ENCODE assay signal across 16 cellular contexts in genomic region chr16:27922433-27922832, GRCh38.
DNase-seq lines count a peak whose midpoint lies in the region; ATAC-seq, FAIRE-seq and TF ChIP-seq lines count a peak whose summit lies in the region.
"Had no signal": no experiment of that assay in that cellular context is flagged by ENCODE, and none has a peak within 500 bp of the region (broad histone marks: within the 10 kb centered on the region; RNA-seq: fewer than 3 reads in every experiment).

No MANE protein-coding gene starts in this region.

- H4K20me1 ChIP-seq in SK-N-SH (ENCODE audit: insufficient read depth) (no peaks in the 10 kb centered on the region), K562 (replicated peaks; ENCODE audit: control insufficient read depth, insufficient read depth, low read length) (no peaks in the 10 kb centered on the region)

- peaks cover 25% of the 10 kb centered on the region for H3K4me1 Mint-ChIP-seq in nephron progenitor cell

- H3K27me3 ChIP-seq in SK-N-SH (ENCODE audit: insufficient read depth): no peaks in the 10 kb centered on the region
- H3K27me3 ChIP-seq in K562 (ENCODE audit: control insufficient read depth in 2 of 2, insufficient read depth in 2 of 2, low read length in 2 of 2): peaks cover 0 to 17% of the 10 kb centered on the region in 2 experiments; a peak in 2 of 5 replicates
- H3K27me3 ChIP-seq in transverse colon: peaks cover 5% of the 10 kb centered on the region
- no peaks in the 10 kb centered on the region for H3K27me3 ChIP-seq in tibial nerve

- TF ChIP-seq EP300 in SK-N-SH (IDR thresholded peaks at IDR 0.05; ENCODE audit: borderline replicate concordance in 1 of 2, low read depth in 1 of 2, low read length in 1 of 2) (no peak), K562 (IDR thresholded peaks at IDR 0.05; ENCODE audit: low read length) (no peak), transverse colon (IDR thresholded peaks at IDR 0.05; ENCODE audit: low read depth) (no peak), tibial nerve (IDR thresholded peaks at IDR 0.05) (no peak)

- no TSS peak for BruUV-seq in K562 (replicated peaks; lab: Mats Ljungman, UMichigan)

- H3K27me3 Mint-ChIP-seq in nephron progenitor cell (ENCODE audit: low read depth, poor library complexity): peaks cover 25% of the 10 kb centered on the region

- peaks cover 4% of the 10 kb centered on the region for H3K9me1 ChIP-seq in K562 (ENCODE audit: control insufficient read depth, insufficient read depth, low read length)

- ATAC-seq in SK-N-SH treated with all-trans-retinoic acid at 6 μM for 48 hours: no peak
- ATAC-seq in K562: no peak
- no peak for ATAC-seq in GM21528 (IDR thresholded peaks at IDR 0.05; ENCODE audit: low FRiP score, unreplicated experiment)
- ATAC-seq: Panc1 had no signal

- no peak for FAIRE-seq in K562 (lab: Jason Lieb, UNC)

- DNase-seq in SK-N-SH (no peak), K562 (ENCODE audit: extremely low read depth in 1 of 4, low spot score in 3 of 4) (no peak), nephron progenitor cell (peak; percentile 31), transverse colon (no peak), tibial nerve (ENCODE audit: low spot score in 2 of 2) (no peak)
- DNase-seq: C1 segment of cervical spinal cord, HCEC 1CT, NCI-H1048, NCI-H146, NCI-H2081, NCI-H510A treated with DMSO at 0.1 percent for 48 hours had no signal

- H3K4me3 Mint-ChIP-seq in nephron progenitor cell: no peak overlapping the region

- H3K9me2 ChIP-seq in SK-N-SH: no peaks in the 10 kb centered on the region

- H3K9ac ChIP-seq in SK-N-SH: no peak overlapping the region
- no peak overlapping the region for H3K9ac ChIP-seq in K562 (ENCODE audit: insufficient read depth in 1 of 2, low read depth in 2 of 2, low read length in 2 of 2)
- H3K9ac ChIP-seq: KMS-11 had no signal

- H3K36me3 ChIP-seq in SK-N-SH (replicated peaks in 1 of 2; ENCODE audit: control insufficient read depth in 1 of 2, insufficient read depth in 2 of 2, low read length in 1 of 2) (no peaks in the 10 kb centered on the region), HEK293 (ENCODE audit: control insufficient read depth in 2 of 2, insufficient read depth in 1 of 2, low read length in 2 of 2) (no peaks in the 10 kb centered on the region), K562 (ENCODE audit: control insufficient read depth, insufficient read depth, low read length) (no peaks in the 10 kb centered on the region), transverse colon (no peaks in the 10 kb centered on the region), tibial nerve (no peaks in the 10 kb centered on the region)

- H3K4me1 ChIP-seq in SK-N-SH (ENCODE audit: control insufficient read depth in 1 of 2, insufficient read depth in 2 of 2, low read depth in 1 of 2, low read length in 1 of 2) (peaks cover 0 to 35% of the 10 kb centered on the region in 2 experiments; a peak in 1 of 4 replicates), HEK293 (ENCODE audit: control insufficient read depth, insufficient read depth, low read length) (no peaks in the 10 kb centered on the region), K562 (replicated peaks in 1 of 2; ENCODE audit: control insufficient read depth in 2 of 2, insufficient read depth in 2 of 2, low read length in 2 of 2) (no peaks in the 10 kb centered on the region), transverse colon (no peaks in the 10 kb centered on the region), tibial nerve (no peaks in the 10 kb centered on the region)

- H3K4me2 ChIP-seq in SK-N-SH (no peak overlapping the region), K562 (ENCODE audit: insufficient read depth, low read length) (no peak overlapping the region)
- H3K4me2 ChIP-seq: KMS-11 had no signal

- in situ Hi-C loops in K562 (cut with MboI) (no loop called here), transverse colon (cut with MboI; ENCODE audit: low pct_ligation_motif_present in 1 of 4, low pct_unique_long_range_greater_than_20kb in 1 of 4, low sequenced_read_pairs in 3 of 4) (no loop called here)

- H3K9me3 ChIP-seq in SK-N-SH (no peaks in the 10 kb centered on the region), HEK293 (ENCODE audit: control insufficient read depth, insufficient read depth, low read depth, low read length) (no peaks in the 10 kb centered on the region), K562 (replicated peaks; ENCODE audit: control insufficient read depth, insufficient read depth, low read depth, low read length) (no peaks in the 10 kb centered on the region), transverse colon (no peaks in the 10 kb centered on the region), tibial nerve (no peaks in the 10 kb centered on the region)

- H3F3A ChIP-seq in SK-N-SH (replicated peaks; ENCODE audit: insufficient read depth): no peaks in the 10 kb centered on the region

- TF ChIP-seq RAD21 in SK-N-SH (IDR thresholded peaks at IDR 0.05; ENCODE audit: low read length): no peak
- TF ChIP-seq RAD21 in K562 (CRISPR knock-in tag; conservative IDR thresholded peaks at IDR 0.05 in 1 of 2, IDR thresholded peaks at IDR 0.05 in 1 of 2): no peak

- H3K79me2 ChIP-seq in SK-N-SH (ENCODE audit: insufficient read depth) (no peaks in the 10 kb centered on the region), K562 (ENCODE audit: control insufficient read depth, insufficient read depth, low read length) (no peaks in the 10 kb centered on the region)

- no peak for TF ChIP-seq CTCF in SK-N-SH (IDR thresholded peaks at IDR 0.05)
- no peak for TF ChIP-seq CTCF in HEK293 (tag by site-specific recombination; IDR thresholded peaks at IDR 0.05)
- no peak for TF ChIP-seq CTCF in K562 (IDR thresholded peaks at IDR 0.05 in 2 of 3, conservative IDR thresholded peaks at IDR 0.05 in 1 of 3; ENCODE audit: insufficient read depth in 2 of 3, low read depth in 1 of 3, low read length in 3 of 3)
- no peak for TF ChIP-seq CTCF in nephron progenitor cell (IDR thresholded peaks at IDR 0.05)
- no peak for TF ChIP-seq CTCF in transverse colon (IDR thresholded peaks at IDR 0.05)
- no peak for TF ChIP-seq CTCF in tibial nerve (IDR thresholded peaks at IDR 0.05)

- H3K9me3 Mint-ChIP-seq in nephron progenitor cell: no peaks in the 10 kb centered on the region

- CTCF ChIA-PET in SK-N-SH (lab: Yijun Ruan, JAX): interaction anchor here (1.0 to 2.2 kb wide), 3 partner anchors 14 to 28 kb away, joined by 3 to 5 read pairs (median 4); no protein-coding TSS in a partner anchor
- CTCF ChIA-PET in HEK293 (lab: Yijun Ruan, JAX): interaction anchor here (0.6 to 1.1 kb wide), 2 partner anchors 55 to 251 kb away, joined by 3 read pairs; no protein-coding TSS in a partner anchor
- CTCF ChIA-PET in K562 (lab: Yijun Ruan, JAX; ENCODE audit: low intra/inter-chr PET ratio): no interaction called here

- 41% methylated on average over 6 of the region's 6 CpGs for WGBS in SK-N-SH (ENCODE audit: low lambda C conversion rate)
- 0% methylated on average over 3 of the region's 6 CpGs for WGBS in K562 (ENCODE audit: insufficient coverage, low coverage, missing lambda C conversion rate)
- WGBS in transverse colon (ENCODE audit: low coverage in 1 of 2), 2 donors: 66 to 79% methylated on average over 5 to 6 of the region's 6 CpGs
- 57 to 70% methylated on average over 6 of the region's 6 CpGs for WGBS in tibial nerve, 2 donors

- no peak overlapping the region for H3K27ac ChIP-seq in SK-N-SH (ENCODE audit: low read depth in 2 of 2, low read length in 1 of 2)
- no peak overlapping the region for H3K27ac ChIP-seq in HEK293 (ENCODE audit: extremely low read depth, low read depth, low read length)
- no peak overlapping the region for H3K27ac ChIP-seq in K562 (ENCODE audit: extremely low read depth, low read depth, low read length)
- H3K27ac ChIP-seq in transverse colon: no peak overlapping the region
- no peak overlapping the region for H3K27ac ChIP-seq in tibial nerve
- H3K27ac ChIP-seq: KMS-11 had no signal

- no peak overlapping the region for H3K4me3 ChIP-seq in SK-N-SH (ENCODE audit: low read depth in 2 of 2, low read length in 1 of 2)
- no peak overlapping the region for H3K4me3 ChIP-seq in HEK293 (ENCODE audit: low read depth, low read length)
- no peak overlapping the region for H3K4me3 ChIP-seq in K562
- no peak overlapping the region for H3K4me3 ChIP-seq in transverse colon
- no peak overlapping the region for H3K4me3 ChIP-seq in tibial nerve

- POLR2A ChIA-PET in SK-N-SH (lab: Yijun Ruan, JAX) (no interaction called here), HEK293 (lab: Yijun Ruan, JAX) (no interaction called here), K562 (lab: Yijun Ruan, JAX) (interaction anchor here (0.6 kb wide), 1 partner anchor 257 kb away, joined by 3 read pairs; no protein-coding TSS in a partner anchor)

- H2AFZ ChIP-seq in SK-N-SH (ENCODE audit: low read depth) (no peak overlapping the region), K562 (ENCODE audit: low read depth, low read length) (no peak overlapping the region)

- no peak overlapping the region for H3K27ac Mint-ChIP-seq in nephron progenitor cell

- intact Hi-C loops in K562 (cut with micrococcal nuclease) (no loop called here), transverse colon (cut with DNase I; ENCODE audit: low total_unique reads) (no loop called here)

- TF ChIP-seq POLR2A in K562 (conservative IDR thresholded peaks at IDR 0.05): no peak
- TF ChIP-seq POLR2A in transverse colon (IDR thresholded peaks at IDR 0.05): no peak
- no peak for TF ChIP-seq POLR2A in tibial nerve (IDR thresholded peaks at IDR 0.05)

- no peaks in the 10 kb centered on the region for H3K36me3 Mint-ChIP-seq in nephron progenitor cell (ENCODE audit: low read depth)

TF ChIP-seq in SK-N-SH, 30 proteins besides CTCF, POLR2A, EP300 and RAD21 (continues in another document):
- TF ChIP-seq JUND (IDR thresholded peaks at IDR 0.05): no peak

TF ChIP-seq in SK-N-SH treated with all-trans-retinoic acid at 6 μM for 48 hours, 23 proteins besides CTCF, POLR2A, EP300 and RAD21:
- TF ChIP-seq OSR1 (CRISPR knock-in tag; IDR thresholded peaks at IDR 0.05): no peak
- no peak for TF ChIP-seq ZNF70 (CRISPR knock-in tag; IDR thresholded peaks at IDR 0.05)
- TF ChIP-seq SNAI2 (CRISPR knock-in tag; IDR thresholded peaks at IDR 0.05): no peak

TF ChIP-seq in K562, 482 proteins besides CTCF, POLR2A, EP300 and RAD21 (continues in another document):
- TF ChIP-seq KLF6 (CRISPR knock-in tag; IDR thresholded peaks at IDR 0.05; ENCODE audit: borderline replicate concordance) (no peak), EHMT2 (IDR thresholded peaks at IDR 0.05) (peak; percentile 96)
